8 cellular contexts compared by ENCODE assay signal in the genomic region with DNA sequence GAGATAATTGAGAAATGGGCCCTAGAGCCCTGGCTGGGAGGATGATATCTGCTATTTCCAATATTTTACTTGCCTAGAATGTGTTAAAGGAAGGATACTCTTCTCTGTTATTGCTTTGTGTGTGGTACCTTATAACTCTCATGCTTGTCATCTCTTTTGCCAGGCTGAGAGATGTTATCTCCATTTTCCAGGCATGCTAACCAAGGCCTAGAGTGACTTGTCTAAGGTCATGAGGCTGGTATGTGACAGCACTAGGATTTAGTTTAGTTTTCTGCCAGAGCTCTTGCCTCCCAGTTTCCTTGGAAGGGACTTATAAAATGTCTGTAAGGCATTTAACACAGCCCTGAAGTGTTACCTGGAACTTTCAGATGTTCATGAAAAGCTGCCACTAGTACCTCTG. TPM values are rescaled to one million over a fixed set of nuclear protein-coding genes. Genes with fewer than 3 reads are reported as not detected.
DNase-seq lines count a peak whose midpoint lies in the region; FAIRE-seq and TF ChIP-seq lines count a peak whose summit lies in the region.

No MANE protein-coding gene starts in this region.

- H3K4me3 ChIP-seq in Peyer's patch (peak overlapping the region; percentile 71 to 98 (median 73)), endothelial cell of umbilical vein (replicated peaks in 1 of 3; ENCODE audit: insufficient read depth in 1 of 3, low read depth in 1 of 3, low read length in 3 of 3) (peak overlapping the region in 2 of 3 experiments; percentile 91 to 93), parathyroid adenoma (ENCODE audit: low read depth, low read length) (peak overlapping the region; percentile 95)

- TF ChIP-seq CTCF in Calu3 (IDR thresholded peaks at IDR 0.05; ENCODE audit: unreplicated experiment) = no peak
- no peak for TF ChIP-seq CTCF in Peyer's patch (IDR thresholded peaks at IDR 0.05)
- TF ChIP-seq CTCF in endothelial cell of umbilical vein (IDR thresholded peaks at IDR 0.05; ENCODE audit: extremely low read depth in 1 of 2, insufficient read depth in 1 of 2, low read depth in 1 of 2, low read length in 2 of 2) = no peak
- no peak for TF ChIP-seq CTCF in parathyroid adenoma (IDR thresholded peaks at IDR 0.05)

- H2AFZ ChIP-seq in endothelial cell of umbilical vein (ENCODE audit: low read depth, low read length) = no peak overlapping the region
- H2AFZ ChIP-seq in parathyroid adenoma = no peak overlapping the region

- CTCF ChIA-PET in Calu3 (lab: Charles Lee) (interaction anchor here (0.7 to 0.9 kb wide), 2 partner anchors 19 to 77 kb away, joined by 3 read pairs; a partner anchor contains a TSS), endothelial cell of umbilical vein (lab: Charles Lee) (interaction anchor here (0.9 to 8.4 kb wide), 9 partner anchors 16 to 244 kb away, joined by 3 to 82 read pairs (median 4); a partner anchor contains a TSS)

- TF ChIP-seq POLR2A in Peyer's patch (IDR thresholded peaks at IDR 0.05) = no peak
- TF ChIP-seq POLR2A in endothelial cell of umbilical vein (IDR thresholded peaks at IDR 0.05; ENCODE audit: low read depth, low read length) = no peak

- no peaks in the 10 kb centered on the region for H3K9me1 ChIP-seq in endothelial cell of umbilical vein (replicated peaks; ENCODE audit: control insufficient read depth, extremely low read depth, insufficient read depth, low read length)

- peak overlapping the region; percentile 82 for H3K27ac Mint-ChIP-seq in Calu3 (ENCODE audit: unreplicated experiment)

- H3K9me3 ChIP-seq in Peyer's patch = no peaks in the 10 kb centered on the region
- no peaks in the 10 kb centered on the region for H3K9me3 ChIP-seq in endothelial cell of umbilical vein (replicated peaks; ENCODE audit: control insufficient read depth, insufficient read depth, low read length)
- H3K9me3 ChIP-seq in parathyroid adenoma (ENCODE audit: control insufficient read depth, low read length) = no peaks in the 10 kb centered on the region

- H3K27ac ChIP-seq in Peyer's patch (peak overlapping the region; percentile 98 to 99 (median 98)), endothelial cell of umbilical vein (ENCODE audit: insufficient read depth, low read depth, low read length) (no peak overlapping the region), parathyroid adenoma (peak overlapping the region; percentile 94)

- H4K20me1 ChIP-seq in endothelial cell of umbilical vein (replicated peaks; ENCODE audit: control insufficient read depth, extremely low read depth, insufficient read depth, low read length) = peaks cover 6% of the 10 kb centered on the region

- peak overlapping the region; percentile 86 for H3K4me3 Mint-ChIP-seq in Calu3 (ENCODE audit: low read depth, unreplicated experiment)

- H3K79me2 ChIP-seq in endothelial cell of umbilical vein (ENCODE audit: control insufficient read depth, insufficient read depth, low read length) (peaks cover 50% of the 10 kb centered on the region), parathyroid adenoma (peaks cover 21% of the 10 kb centered on the region)

- H3K4me1 Mint-ChIP-seq in Calu3 (ENCODE audit: low read depth, unreplicated experiment) = peaks cover 26% of the 10 kb centered on the region

- POLR2A ChIA-PET in endothelial cell of umbilical vein (lab: Charles Lee) = interaction anchor here (0.6 to 2.7 kb wide), 3 partner anchors 19 to 155 kb away, joined by 3 to 8 read pairs (median 3); a partner anchor contains a TSS

- H3K27me3 ChIP-seq in Peyer's patch = no peaks in the 10 kb centered on the region
- H3K27me3 ChIP-seq in endothelial cell of umbilical vein (ENCODE audit: control insufficient read depth in 2 of 2, insufficient read depth in 2 of 2, low read length in 2 of 2) = no peaks in the 10 kb centered on the region
- H3K27me3 ChIP-seq in parathyroid adenoma (ENCODE audit: control insufficient read depth, insufficient read depth, low read length) = no peaks in the 10 kb centered on the region

- H3K9me3 Mint-ChIP-seq in Calu3 (ENCODE audit: low read depth, unreplicated experiment) = no peaks in the 10 kb centered on the region

- DNase-seq in Calu3 = no peak
- DNase-seq in Peyer's patch = no peak
- no peak for DNase-seq in endothelial cell of umbilical vein (ENCODE audit: low read depth, low spot score)
- DNase-seq in NCI-H82 (lab: John Stamatoyannopoulos, UW) = no peak
- no peak for DNase-seq in NCI-H2227 (lab: John Stamatoyannopoulos, UW; ENCODE audit: unreplicated experiment)
- no peak for DNase-seq in posterior vena cava (ENCODE audit: low spot score)
- no peak for DNase-seq in DMS53 treated with DMSO at 0.1 percent for 48 hours (lab: John Stamatoyannopoulos, UW; ENCODE audit: unreplicated experiment)

- H3K9ac ChIP-seq in endothelial cell of umbilical vein (replicated peaks; ENCODE audit: extremely low read depth, insufficient read depth, low read length) = peak overlapping the region; percentile 98
- no peak overlapping the region for H3K9ac ChIP-seq in parathyroid adenoma

- H3K4me2 ChIP-seq in endothelial cell of umbilical vein (ENCODE audit: insufficient read depth, low read length) (peak overlapping the region; percentile 78), parathyroid adenoma (ENCODE audit: low read length) (peak overlapping the region; percentile 89)

- dilution Hi-C loops in endothelial cell of umbilical vein (cut with MboI; ENCODE audit: extremely low pct_ligation_motif_present, low sequenced_read_pairs) = no loop called here

- H3K36me3 Mint-ChIP-seq in Calu3 (ENCODE audit: insufficient read depth, unreplicated experiment) = peaks cover 64% of the 10 kb centered on the region

- H3K4me1 ChIP-seq in Peyer's patch (peaks cover 0 to 27% (median 11%) of the 10 kb centered on the region in 4 donors), endothelial cell of umbilical vein (ENCODE audit: control insufficient read depth, extremely low read depth, insufficient read depth, low read length) (peaks cover 9% of the 10 kb centered on the region), parathyroid adenoma (peaks cover 12% of the 10 kb centered on the region)

- H3K36me3 ChIP-seq in Peyer's patch = peaks cover 0 to 31% (median 0%) of the 10 kb centered on the region in 3 donors
- peaks cover 6 to 25% of the 10 kb centered on the region in 2 experiments for H3K36me3 ChIP-seq in endothelial cell of umbilical vein (ENCODE audit: control insufficient read depth in 2 of 2, extremely low read depth in 1 of 2, insufficient read depth in 2 of 2, low read length in 2 of 2)
- H3K36me3 ChIP-seq in parathyroid adenoma (ENCODE audit: control insufficient read depth, insufficient read depth, low read length) = no peaks in the 10 kb centered on the region

- BruUV-seq in Calu3 (replicated peaks; lab: Mats Ljungman, UMichigan) (no TSS peak), endothelial cell of umbilical vein (replicated peaks; lab: Mats Ljungman, UMichigan) (no TSS peak)

- no peak for FAIRE-seq in endothelial cell of umbilical vein (lab: Jason Lieb, UNC)

- intact Hi-C loops in Calu3 (cut with micrococcal nuclease; ENCODE audit: unreplicated experiment) (no loop called here), endothelial cell of umbilical vein (cut with micrococcal nuclease) (no loop called here), posterior vena cava (cut with DNase I) (loop anchor here (5.0 to 10.0 kb wide), 2 partner anchors 72 to 75 kb away; a partner anchor contains a TSS)

- H3K27me3 Mint-ChIP-seq in Calu3 (ENCODE audit: unreplicated experiment) = peaks cover 18% of the 10 kb centered on the region

TF ChIP-seq in endothelial cell of umbilical vein, 7 proteins besides CTCF, POLR2A, EP300 and RAD21:
- TF ChIP-seq, protein P1, sequence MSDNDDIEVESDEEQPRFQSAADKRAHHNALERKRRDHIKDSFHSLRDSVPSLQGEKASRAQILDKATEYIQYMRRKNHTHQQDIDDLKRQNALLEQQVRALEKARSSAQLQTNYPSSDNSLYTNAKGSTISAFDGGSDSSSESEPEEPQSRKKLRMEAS (IDR thresholded peaks at IDR 0.05; ENCODE audit: insufficient read depth, insufficient read length) = no peak
- TF ChIP-seq GATA2 (IDR thresholded peaks at IDR 0.05; ENCODE audit: insufficient read depth, insufficient read length, low read depth, low read length) (no peak), JUN (IDR thresholded peaks at IDR 0.05; ENCODE audit: borderline replicate concordance, insufficient read depth, insufficient read length, low read depth) (no peak), POLR2AphosphoS5 (IDR thresholded peaks at IDR 0.05; ENCODE audit: insufficient read depth, low read depth, low read length) (no peak), MYC (IDR thresholded peaks at IDR 0.05; ENCODE audit: low read depth, low read length) (no peak), EZH2 (IDR thresholded peaks at IDR 0.05; ENCODE audit: borderline replicate concordance, low read depth, low read length, severe bottlenecking) (no peak), FOS (IDR thresholded peaks at IDR 0.05; ENCODE audit: borderline replicate concordance, insufficient read depth, low read length) (no peak)
TF ChIP-seq in endothelial cell of umbilical vein: peak in this region for 0.

RNA-seq across cellular contexts. Expression of a gene that starts 1.4 kb away (rescaled TPM):
- 89.2 and 93.5 TPM in 2 replicates for total RNA-seq in Calu3 (2022)
- 100 to 1,000 TPM; 123 to 361 (median 213) TPM for total RNA-seq in Peyer's patch
- 69.2 and 75.5 TPM in 2 replicates for total RNA-seq in endothelial cell of umbilical vein
- 97.9 and 121 TPM in 2 replicates for polyA plus RNA-seq in endothelial cell of umbilical vein
- 64.8 and 71.4 TPM in 2 replicates for polyA plus RNA-seq in endothelial cell of umbilical vein (2011; cell fraction: cytosol; rRNA removed)
- 248 and 285 TPM in 2 replicates for polyA plus RNA-seq in endothelial cell of umbilical vein (2011; cell fraction: nucleus; rRNA removed)
- 36.7 and 55.9 TPM in 2 replicates for polyA plus RNA-seq in endothelial cell of umbilical vein (2012)
- 112 and 115 TPM in 2 replicates for polyA minus RNA-seq in endothelial cell of umbilical vein
- polyA minus RNA-seq in endothelial cell of umbilical vein (2011; cell fraction: cytosol; rRNA and poly(A)+ RNA removed) = 28.9 TPM
- 110 and 160 TPM in 2 replicates for polyA minus RNA-seq in endothelial cell of umbilical vein (2011; cell fraction: nucleus; rRNA and poly(A)+ RNA removed)
- 10 to 100 TPM; 37.7 to 42.3 TPM for total RNA-seq in posterior vena cava

Comparison
In these comparisons a context has a peak if more than half of its experiments do, and no peak if none do; other contexts are left out.
1. intact Hi-C loops: an anchor here in posterior vena cava (5.0 to 10.0 kb wide); none called in Calu3 and endothelial cell of umbilical vein.